ENCODE assay signal across 10 cellular contexts in genomic region chr2:44954902-44955592, GRCh38. TPM values are rescaled to one million over a fixed set of nuclear protein-coding genes. Genes with fewer than 3 reads are reported as not detected.
A peak's percentile ranks its signal among the peaks of the same experiment; 100 is the strongest.
DNase-seq lines count a peak whose midpoint lies in the region; ATAC-seq and TF ChIP-seq lines count a peak whose summit lies in the region.
"Had no signal": no experiment of that assay in that cellular context is flagged by ENCODE, and none has a peak within 500 bp of the region (broad histone marks: within the 10 kb centered on the region; RNA-seq: fewer than 3 reads in every experiment).

No MANE protein-coding gene starts in this region.

- intact Hi-C loops in cardiac septum (cut with DNase I) (loop anchor here (2.0 to 10.0 kb wide), 4 partner anchors 390 to 913 kb away; no protein-coding TSS in a partner anchor), tibial artery (cut with DNase I; ENCODE audit: low total_unique reads) (loop anchor here (5.0 to 10.0 kb wide), 3 partner anchors 478 to 910 kb away; no protein-coding TSS in a partner anchor)

- ATAC-seq in GM19467 (IDR thresholded peaks at IDR 0.05; ENCODE audit: unreplicated experiment) (no peak), HG03469 (IDR thresholded peaks at IDR 0.05; ENCODE audit: unreplicated experiment) (no peak)

- TF ChIP-seq CTCF in cardiac muscle cell (IDR thresholded peaks at IDR 0.05; ENCODE audit: low read depth, low read length): no peak
- TF ChIP-seq CTCF in WERI-Rb-1 (IDR thresholded peaks at IDR 0.05; ENCODE audit: low read depth, low read length): no peak
- no peak for TF ChIP-seq CTCF in tibial artery (IDR thresholded peaks at IDR 0.05)

- H3K27ac ChIP-seq in cardiac muscle cell (no peak overlapping the region), WERI-Rb-1 (peak overlapping the region; percentile 15; the same call in 1 of the 2 replicates), iPS-18a (ENCODE audit: low read length) (no peak overlapping the region), tibial artery (no peak overlapping the region)
- H3K27ac ChIP-seq: prostate gland had no signal

- H3K36me3 ChIP-seq in cardiac muscle cell (no peaks in the 10 kb centered on the region), WERI-Rb-1 (peaks cover 6% of the 10 kb centered on the region), iPS-18a (ENCODE audit: control insufficient read depth, low read depth, low read length) (no peaks in the 10 kb centered on the region), tibial artery (no peaks in the 10 kb centered on the region)
- H3K36me3 ChIP-seq: prostate gland had no signal

- H3K9me3 ChIP-seq in cardiac muscle cell (ENCODE audit: low read depth) (no peaks in the 10 kb centered on the region), WERI-Rb-1 (ENCODE audit: severe bottlenecking) (no peaks in the 10 kb centered on the region), iPS-18a (ENCODE audit: control insufficient read depth, low read depth, low read length) (peaks cover 3% of the 10 kb centered on the region), tibial artery (no peaks in the 10 kb centered on the region)
- H3K9me3 ChIP-seq: prostate gland had no signal

- H3K27me3 ChIP-seq in cardiac muscle cell: peaks cover 100% of the 10 kb centered on the region
- no peaks in the 10 kb centered on the region for H3K27me3 ChIP-seq in WERI-Rb-1 (ENCODE audit: insufficient read depth, low read depth, severe bottlenecking)
- peaks cover 84% of the 10 kb centered on the region for H3K27me3 ChIP-seq in iPS-18a (ENCODE audit: control insufficient read depth, insufficient read depth, low read length)
- H3K27me3 ChIP-seq in tibial artery: peaks cover 4 to 78% of the 10 kb centered on the region in 2 donors

- H3K4me3 ChIP-seq in cardiac muscle cell (peak overlapping the region; percentile 13), WERI-Rb-1 (ENCODE audit: low read depth, low read length) (peak overlapping the region; percentile 38), iPS-18a (ENCODE audit: low read length) (peak overlapping the region; percentile 16), tibial artery (peak overlapping the region; percentile 17 to 34)
- H3K4me3 ChIP-seq: prostate gland had no signal

- DNase-seq in cardiac muscle cell (ENCODE audit: low read depth in 1 of 2, low spot score in 1 of 2) (no peak), cardiac septum (ENCODE audit: low spot score) (no peak), WERI-Rb-1 (no peak), tibial artery (no peak), NOMO-1 (lab: John Stamatoyannopoulos, UW; ENCODE audit: unreplicated experiment in 2 of 2) (no peak)

- H3K4me1 ChIP-seq in cardiac muscle cell (ENCODE audit: low read depth) (no peaks in the 10 kb centered on the region), iPS-18a (ENCODE audit: control insufficient read depth, low read depth, low read length) (peaks cover 24% of the 10 kb centered on the region), tibial artery (peaks cover 0 to 37% (median 33%) of the 10 kb centered on the region in 4 donors)

- H3K9ac ChIP-seq in iPS-18a (ENCODE audit: low read length): no peak overlapping the region

RNA-seq across cellular contexts. Expression of gene SIX3, which starts 13.5 kb away (rescaled TPM):
- total RNA-seq in cardiac muscle cell (not detected in 2 replicates), cardiac septum (not detected)
- not detected in 2 replicates for polyA plus RNA-seq in cardiac muscle cell
- total RNA-seq: dermis microvascular lymphatic vessel endothelial cell, prostate gland had no signal

RNA-seq across cellular contexts. Expression of gene SIX2, which starts 54.2 kb away (rescaled TPM):
- total RNA-seq in cardiac muscle cell (0.63 and 0.89 TPM in 2 replicates), cardiac septum (0.89 TPM)
- polyA plus RNA-seq in cardiac muscle cell: 0.78 and 1.0 TPM in 2 replicates
- total RNA-seq: dermis microvascular lymphatic vessel endothelial cell had no signal
